8 cellular contexts compared by ENCODE assay signal in genomic region chr4:37715889-37716402, GRCh38. TPM values are rescaled to one million over a fixed set of nuclear protein-coding genes. Genes with fewer than 3 reads are reported as not detected.
DNase-seq lines count a peak whose midpoint lies in the region; ATAC-seq and TF ChIP-seq lines count a peak whose summit lies in the region.

No MANE protein-coding gene starts in this region.

- TF ChIP-seq CTCF in left lung (IDR thresholded peaks at IDR 0.05) (no peak), tibial nerve (IDR thresholded peaks at IDR 0.05) (no peak)

- no peak for TF ChIP-seq POLR2A in tibial nerve (IDR thresholded peaks at IDR 0.05)

- intact Hi-C loops in Right ventricle myocardium superior (cut with DNase I) (no loop called here), Right ventricle myocardium inferior (cut with DNase I) (no loop called here), left lung (cut with DNase I) (no loop called here)

- H3K4me3 ChIP-seq in left lung = no peak overlapping the region
- H3K4me3 ChIP-seq in tibial nerve = no peak overlapping the region

- H3K9me3 ChIP-seq in left lung (no peaks in the 10 kb centered on the region), tibial nerve (no peaks in the 10 kb centered on the region)

- H3K27me3 ChIP-seq in left lung = no peaks in the 10 kb centered on the region
- no peaks in the 10 kb centered on the region for H3K27me3 ChIP-seq in tibial nerve

- H3K4me1 ChIP-seq in left lung = no peaks in the 10 kb centered on the region
- H3K4me1 ChIP-seq in tibial nerve = no peaks in the 10 kb centered on the region

- TF ChIP-seq EP300 in tibial nerve (IDR thresholded peaks at IDR 0.05) = no peak

- DNase-seq in Right ventricle myocardium superior = no peak
- no peak for DNase-seq in Right ventricle myocardium inferior (ENCODE audit: missing footprints)
- DNase-seq in NCI-H226 = peak; percentile 18
- DNase-seq in kidney tubule cell (ENCODE audit: low spot score) = peak; percentile 36
- DNase-seq in left lung = no peak
- no peak for DNase-seq in tibial nerve (ENCODE audit: low spot score in 2 of 2)

- ATAC-seq in Right ventricle myocardium superior (ENCODE audit: poor library complexity) = peak; percentile 45
- ATAC-seq in Right ventricle myocardium inferior = no peak
- ATAC-seq in HG02840 (IDR thresholded peaks at IDR 0.05; ENCODE audit: low FRiP score, unreplicated experiment) = peak; percentile 69
- no peak for ATAC-seq in left lung
- no peak for ATAC-seq in GM19324 (IDR thresholded peaks at IDR 0.05; ENCODE audit: low FRiP score, unreplicated experiment)

- 77 to 79% methylated on average over 4 of the region's 4 CpGs for WGBS in tibial nerve, 2 donors

- H3K27ac ChIP-seq in left lung (no peak overlapping the region), tibial nerve (no peak overlapping the region)

- H3K36me3 ChIP-seq in left lung (no peaks in the 10 kb centered on the region), tibial nerve (no peaks in the 10 kb centered on the region)

RNA-seq across cellular contexts. Expression of gene RELL1, which starts 29.8 kb away (rescaled TPM):
- 15.8 TPM for total RNA-seq in Right ventricle myocardium superior
- 23.6 TPM for total RNA-seq in Right ventricle myocardium inferior
- total RNA-seq in left lung = 10 to 100 TPM; 31.0 to 35.6 TPM
- 10 to 100 TPM; 43.8 to 78.0 (median 61.2) TPM for total RNA-seq in tibial nerve

Comparison
In these comparisons a context has a peak if more than half of its experiments do, and no peak if none do; other contexts are left out.
1. ATAC-seq: peak in Right ventricle myocardium superior (single experiment) and HG02840 (single experiment); none in Right ventricle myocardium inferior (single experiment), left lung (single experiment) and GM19324 (single experiment).
2. DNase-seq: peak in NCI-H226 (single experiment) and kidney tubule cell (single experiment); none in Right ventricle myocardium superior (single experiment), Right ventricle myocardium inferior (single experiment), left lung (0 of 2) and tibial nerve (0 of 2).